Comparison of ENCODE assay signal across 33 cellular contexts in genomic region chr11:123798079-123798478, GRCh38. TPM values are rescaled to one million over a fixed set of nuclear protein-coding genes. Genes with fewer than 3 reads are reported as not detected.
"Had no signal": no experiment of that assay in that cellular context is flagged by ENCODE, and none has a peak within 500 bp of the region (broad histone marks: within the 10 kb centered on the region; RNA-seq: fewer than 3 reads in every experiment).

No MANE protein-coding gene starts in this region.

- H3K4me1 ChIP-seq: gastroesophageal sphincter, transverse colon had no signal

- H3K9me3 ChIP-seq: gastroesophageal sphincter, right lobe of liver, transverse colon had no signal

- H3K36me3 ChIP-seq: gastroesophageal sphincter, right lobe of liver, transverse colon had no signal

- H3K27me3 ChIP-seq: gastroesophageal sphincter, right lobe of liver, transverse colon had no signal

- ATAC-seq: gastroesophageal sphincter, natural killer cell, WTC11 had no signal

- DNase-seq: activated CD4-positive, alpha-beta memory T cell treated with anti-CD3 and anti-CD28 coated beads, Interleukin-2, amount 10 ng/mL, durations not matched to agents 7 days and 5 days; activated CD4-positive, alpha-beta T cell treated with anti-CD3 and anti-CD28 coated beads for 1 hour; activated CD4-positive, alpha-beta T cell treated with anti-CD3 and anti-CD28 coated beads, Interleukin-2, amount 10 ng/mL, durations not matched to agents 7 days and 5 days; activated CD8-positive, alpha-beta memory T cell treated with anti-CD3 and anti-CD28 coated beads, Interleukin-2, amount 50 U/mL, for 48 hours; activated gamma-delta T cell treated with Interleukin-2 at 50 U/mL for 16 hours; activated naive CD4-positive, alpha-beta T cell treated with anti-CD3 and anti-CD28 coated beads, Interleukin-2, amount 50 U/mL, for 16 hours; activated T-cell treated with anti-CD3 and anti-CD28 coated beads, Interleukin-2, amount 50 U/mL, for 24 hours; amniotic stem cell; effector memory CD4-positive, alpha-beta T cell; erythroblast; head of caudate nucleus; hypothalamus; immature natural killer cell; kidney; left colon; natural killer cell; posterior cingulate gyrus; stimulated activated CD4-positive, alpha-beta T cell treated with anti-CD3 and anti-CD28 coated beads, Interleukin-2, amount 100 ng/mL, for 48 hours; stimulated activated naive CD4-positive, alpha-beta T cell treated with Interleukin-2 at 50 U/mL for 16 hours; T-helper 2 cell; transverse colon had no signal

- H3K4me3 ChIP-seq: gastroesophageal sphincter, right lobe of liver, transverse colon had no signal

- H3K27ac ChIP-seq: gastroesophageal sphincter had no signal

RNA-seq across cellular contexts. Expression of gene OR6M1, which starts 8.1 kb away (rescaled TPM):
- total RNA-seq: activated CD4-positive, alpha-beta memory T cell treated with anti-CD3 and anti-CD28 coated beads, Interleukin-2, amount 10 ng/mL, durations not matched to agents 7 days and 5 days; activated CD4-positive, alpha-beta T cell treated with anti-CD3 and anti-CD28 coated beads, Interleukin-2, amount 10 ng/mL, durations not matched to agents 7 days and 5 days; astrocyte; dermis microvascular lymphatic vessel endothelial cell; fibroblast of villous mesenchyme; gastroesophageal sphincter; kidney; left colon; lower leg skin; mononuclear cell; natural killer cell; omental fat pad; right lobe of liver; skeletal muscle tissue; temporal lobe; transverse colon; urinary bladder; WTC11 had no signal
- polyA plus RNA-seq: immature natural killer cell, urinary bladder had no signal

RNA-seq across cellular contexts. Expression of gene OR6X1, which starts 43.8 kb away (rescaled TPM):
- total RNA-seq: activated CD4-positive, alpha-beta memory T cell treated with anti-CD3 and anti-CD28 coated beads, Interleukin-2, amount 10 ng/mL, durations not matched to agents 7 days and 5 days; activated CD4-positive, alpha-beta T cell treated with anti-CD3 and anti-CD28 coated beads, Interleukin-2, amount 10 ng/mL, durations not matched to agents 7 days and 5 days; astrocyte; dermis microvascular lymphatic vessel endothelial cell; fibroblast of villous mesenchyme; gastroesophageal sphincter; kidney; left colon; lower leg skin; mononuclear cell; natural killer cell; omental fat pad; right lobe of liver; skeletal muscle tissue; temporal lobe; urinary bladder; WTC11 had no signal
- polyA plus RNA-seq: immature natural killer cell, urinary bladder had no signal
